Comparison of ENCODE assay signal across 8 cellular contexts in genomic region chr7:140640060-140640611, GRCh38. TPM values are rescaled to one million over a fixed set of nuclear protein-coding genes. Genes with fewer than 3 reads are reported as not detected.
A peak's percentile ranks its signal among the peaks of the same experiment; 100 is the strongest.
DNase-seq lines count a peak whose midpoint lies in the region; ATAC-seq and TF ChIP-seq lines count a peak whose summit lies in the region.

No MANE protein-coding gene starts in this region.

- H3K27me3 ChIP-seq in RWPE2 (ENCODE audit: insufficient read depth, poor library complexity, severe bottlenecking) (peaks cover 2% of the 10 kb centered on the region), mucosa of rectum (ENCODE audit: control insufficient read depth in 2 of 2, insufficient read depth in 2 of 2, low read length in 2 of 2) (peaks cover 10 to 17% of the 10 kb centered on the region in 2 donors), vagina (no peaks in the 10 kb centered on the region)

- peaks cover 10% of the 10 kb centered on the region for H3K4me1 Mint-ChIP-seq in T-helper 1 cell treated with Interleukin-12 subunit alpha and Interleukin-12 subunit beta and Interleukin-4 antibody, amounts not matched to agents 30 μg/mL and 1 μg/mL, for 36 hours (ENCODE audit: low read depth)

- H3K4me3 ChIP-seq in RWPE2 (ENCODE audit: severe bottlenecking) (peak overlapping the region; percentile 56), epithelial cell of esophagus (ENCODE audit: low read length) (peak overlapping the region; percentile 29), mucosa of rectum (ENCODE audit: low read length in 2 of 2) (peak overlapping the region; percentile 59 to 82), vagina (peak overlapping the region; percentile 66 to 91)

- peak; percentile 87 for ATAC-seq in RWPE2 (ENCODE audit: low read depth)
- no peak for ATAC-seq in GM18868 (IDR thresholded peaks at IDR 0.05; ENCODE audit: unreplicated experiment)

- H3K4me3 Mint-ChIP-seq in T-helper 1 cell treated with Interleukin-12 subunit alpha and Interleukin-12 subunit beta and Interleukin-4 antibody, amounts not matched to agents 30 μg/mL and 1 μg/mL, for 36 hours, result peak overlapping the region; percentile 71

- no peak for TF ChIP-seq POLR2A in vagina (IDR thresholded peaks at IDR 0.05)

- no peak overlapping the region for H3K27ac Mint-ChIP-seq in T-helper 1 cell treated with Interleukin-12 subunit alpha and Interleukin-12 subunit beta and Interleukin-4 antibody, amounts not matched to agents 30 μg/mL and 1 μg/mL, for 36 hours

- H3K9me3 ChIP-seq in RWPE2 (ENCODE audit: severe bottlenecking), result no peaks in the 10 kb centered on the region
- no peaks in the 10 kb centered on the region for H3K9me3 ChIP-seq in mucosa of rectum (ENCODE audit: control insufficient read depth in 2 of 2, low read length in 2 of 2)
- no peaks in the 10 kb centered on the region for H3K9me3 ChIP-seq in vagina

- peak overlapping the region; percentile 40 for H3K27ac ChIP-seq in RWPE2 (ENCODE audit: poor library complexity, severe bottlenecking)
- peak overlapping the region; percentile 34 to 75 for H3K27ac ChIP-seq in mucosa of rectum (ENCODE audit: low read depth in 2 of 2, low read length in 2 of 2)
- peak overlapping the region; percentile 87 for H3K27ac ChIP-seq in vagina

- TF ChIP-seq CTCF in RWPE2 (IDR thresholded peaks at IDR 0.05; ENCODE audit: poor library complexity, severe bottlenecking), result no peak
- TF ChIP-seq CTCF in epithelial cell of esophagus (IDR thresholded peaks at IDR 0.05; ENCODE audit: insufficient read depth, low read depth, low read length, missing control alignments), result no peak
- no peak for TF ChIP-seq CTCF in vagina (IDR thresholded peaks at IDR 0.05)

- no peaks in the 10 kb centered on the region for H3K9me3 Mint-ChIP-seq in T-helper 1 cell treated with Interleukin-12 subunit alpha and Interleukin-12 subunit beta and Interleukin-4 antibody, amounts not matched to agents 30 μg/mL and 1 μg/mL, for 36 hours

- H3K36me3 ChIP-seq in RWPE2 (ENCODE audit: low read depth) (no peaks in the 10 kb centered on the region), mucosa of rectum (ENCODE audit: control insufficient read depth in 2 of 2, insufficient read depth in 2 of 2, low read length in 2 of 2) (no peaks in the 10 kb centered on the region), vagina (no peaks in the 10 kb centered on the region)

- H3K27me3 Mint-ChIP-seq in T-helper 1 cell treated with Interleukin-12 subunit alpha and Interleukin-12 subunit beta and Interleukin-4 antibody, amounts not matched to agents 30 μg/mL and 1 μg/mL, for 36 hours (ENCODE audit: low read depth), result peaks cover 79% of the 10 kb centered on the region

- intact Hi-C loops in vagina (cut with DNase I), result no loop called here

- H3K36me3 Mint-ChIP-seq in T-helper 1 cell treated with Interleukin-12 subunit alpha and Interleukin-12 subunit beta and Interleukin-4 antibody, amounts not matched to agents 30 μg/mL and 1 μg/mL, for 36 hours (ENCODE audit: low read depth), result no peaks in the 10 kb centered on the region

- no peak for DNase-seq in T-helper 1 cell
- DNase-seq in RWPE2 (ENCODE audit: low spot score), result no peak
- peak; percentile 42 for DNase-seq in epithelial cell of esophagus (ENCODE audit: low read depth)
- DNase-seq in vagina (ENCODE audit: extremely low spot score in 2 of 2), result no peak
- DNase-seq in epidermal melanocyte (ENCODE audit: insufficient read length, low spot score), result no peak

- H3K4me1 ChIP-seq in RWPE2 (ENCODE audit: insufficient read depth, poor library complexity, severe bottlenecking) (no peaks in the 10 kb centered on the region), mucosa of rectum (ENCODE audit: control insufficient read depth in 2 of 2, insufficient read depth in 2 of 2, low read length in 2 of 2) (peaks cover 7% of the 10 kb centered on the region in 2 donors), vagina (peaks cover 47% of the 10 kb centered on the region)

- H3K9ac ChIP-seq in mucosa of rectum (ENCODE audit: low read depth in 1 of 2, low read length in 2 of 2), result peak overlapping the region; percentile 41 to 72

RNA-seq across cellular contexts. Expression of gene DENND2A, which starts 0.5 kb away (rescaled TPM):
- total RNA-seq in vagina, result 17.4 TPM

RNA-seq across cellular contexts. Expression of gene ADCK2, which starts 32.6 kb away (rescaled TPM):
- total RNA-seq in vagina, result 21.1 TPM

RNA-seq across cellular contexts. Expression of gene NDUFB2, which starts 56.4 kb away (rescaled TPM):
- 257 TPM for total RNA-seq in vagina
